8 cellular contexts compared by ENCODE assay signal in genomic region chr14:49853158-49853477, GRCh38. TPM values are rescaled to one million over a fixed set of nuclear protein-coding genes. Genes with fewer than 3 reads are reported as not detected.
DNase-seq lines count a peak whose midpoint lies in the region; ATAC-seq and TF ChIP-seq lines count a peak whose summit lies in the region.

No MANE protein-coding gene starts in this region.

- no peak for TF ChIP-seq CTCF in left lung (IDR thresholded peaks at IDR 0.05)
- no peak for TF ChIP-seq CTCF in upper lobe of right lung (IDR thresholded peaks at IDR 0.05)

- peaks cover 0 to 28% of the 10 kb centered on the region in 2 donors for H3K36me3 ChIP-seq in left lung
- peaks cover 27% of the 10 kb centered on the region for H3K36me3 ChIP-seq in upper lobe of right lung

- H3K27ac ChIP-seq in angular gyrus (ENCODE audit: low read depth, low read length) (peak overlapping the region; percentile 92), left lung (peak overlapping the region; percentile 90 to 92), upper lobe of right lung (peak overlapping the region; percentile 95)

- H3K4me1 ChIP-seq in left lung (peaks cover 0 to 42% of the 10 kb centered on the region in 2 donors), upper lobe of right lung (peaks cover 12% of the 10 kb centered on the region)

- H3K4me3 ChIP-seq in left lung (peak overlapping the region; percentile 81 to 87), upper lobe of right lung (peak overlapping the region; percentile 91)

- H3K27me3 ChIP-seq in left lung: no peaks in the 10 kb centered on the region
- no peaks in the 10 kb centered on the region for H3K27me3 ChIP-seq in upper lobe of right lung

- ATAC-seq in GM18502 (IDR thresholded peaks at IDR 0.05; ENCODE audit: poor library complexity, unreplicated experiment) (peak; percentile 16), HG03025 (IDR thresholded peaks at IDR 0.05; ENCODE audit: low FRiP score, unreplicated experiment) (peak; percentile 22), left lung (no peak), upper lobe of right lung (no peak)

- no peak for DNase-seq in left lung
- no peak for DNase-seq in upper lobe of right lung
- DNase-seq in NCI-H1417 treated with DMSO at 0.1 percent for 48 hours (lab: John Stamatoyannopoulos, UW): no peak
- DNase-seq in EL: no peak
- no peak for DNase-seq in NCI-H446 treated with DMSO at 0.1 percent for 48 hours (lab: John Stamatoyannopoulos, UW)

- intact Hi-C loops in left lung (cut with DNase I): no loop called here
- intact Hi-C loops in upper lobe of right lung (cut with DNase I): no loop called here

- H3K9me3 ChIP-seq in left lung (no peaks in the 10 kb centered on the region), upper lobe of right lung (no peaks in the 10 kb centered on the region)

RNA-seq across cellular contexts. Expression of gene NEMF, which starts 0.5 kb away (rescaled TPM):
- total RNA-seq in left lung: 10 to 100 TPM; 48.1 to 62.1 TPM
- 57.4 TPM for total RNA-seq in upper lobe of right lung

RNA-seq across cellular contexts. Expression of gene ARF6, which starts 39.8 kb away (rescaled TPM):
- total RNA-seq in left lung: 10 to 100 TPM; 73.6 to 89.0 TPM
- total RNA-seq in upper lobe of right lung: 61.5 TPM

Comparison
In these comparisons a context has a peak if more than half of its experiments do, and no peak if none do; other contexts are left out.
1. ATAC-seq: peak in GM18502 (single experiment) and HG03025 (single experiment); none in left lung (single experiment) and upper lobe of right lung (single experiment).
2. Peak in every context shown above with its lines, with median percentiles within 50 percentile points of each other: H3K27ac ChIP-seq.